In the genomic region with DNA sequence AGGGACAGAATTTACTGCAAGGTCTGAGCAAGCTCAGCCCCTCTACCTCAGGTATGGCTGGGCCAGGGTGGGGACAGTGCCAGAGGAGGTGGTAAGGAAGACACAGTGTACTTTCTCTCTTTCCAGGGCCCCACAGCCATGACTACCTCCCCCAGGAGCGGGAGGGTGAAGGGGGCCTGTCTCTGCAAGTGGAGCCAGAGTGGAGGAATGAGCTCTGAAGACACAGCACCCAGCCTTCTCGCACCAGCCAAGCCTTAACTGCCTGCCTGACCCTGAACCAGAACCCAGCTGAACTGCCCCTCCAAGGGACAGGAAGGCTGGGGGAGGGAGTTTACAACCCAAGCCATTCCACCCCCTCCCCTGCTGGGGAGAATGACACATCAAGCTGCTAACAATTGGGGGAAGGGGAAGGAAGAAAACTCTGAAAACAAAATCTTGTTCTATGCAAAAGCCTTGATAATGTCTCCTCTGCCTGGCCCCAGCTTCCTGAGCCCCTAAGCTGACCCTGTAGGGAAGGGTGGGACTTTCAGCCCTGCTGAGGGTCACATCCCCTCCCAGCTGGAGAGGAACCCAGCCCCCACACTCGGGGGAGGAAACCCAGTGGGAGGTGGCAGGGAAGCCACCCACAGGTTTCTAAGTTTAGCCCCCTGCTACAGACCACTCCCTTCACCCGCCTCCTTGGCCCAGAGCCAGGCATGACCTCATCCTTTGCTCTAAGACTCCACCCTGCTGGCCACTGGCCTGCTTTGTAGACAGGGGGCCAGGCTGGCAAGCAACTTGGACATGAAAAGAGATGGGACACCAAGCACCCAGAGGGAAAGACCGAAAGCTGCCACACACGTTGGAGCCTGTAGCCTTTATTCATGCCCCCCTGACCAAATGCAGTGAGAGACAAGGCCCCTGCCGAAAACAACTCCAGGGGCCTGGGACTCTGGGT, we compare ENCODE assay signal across 1 cellular context.
TF ChIP-seq lines count a peak whose summit lies in the region.

No MANE protein-coding gene starts in this region.

TF ChIP-seq in K562, 482 proteins besides CTCF, POLR2A, EP300 and RAD21 (continues in another document):
- TF ChIP-seq, protein P1, sequence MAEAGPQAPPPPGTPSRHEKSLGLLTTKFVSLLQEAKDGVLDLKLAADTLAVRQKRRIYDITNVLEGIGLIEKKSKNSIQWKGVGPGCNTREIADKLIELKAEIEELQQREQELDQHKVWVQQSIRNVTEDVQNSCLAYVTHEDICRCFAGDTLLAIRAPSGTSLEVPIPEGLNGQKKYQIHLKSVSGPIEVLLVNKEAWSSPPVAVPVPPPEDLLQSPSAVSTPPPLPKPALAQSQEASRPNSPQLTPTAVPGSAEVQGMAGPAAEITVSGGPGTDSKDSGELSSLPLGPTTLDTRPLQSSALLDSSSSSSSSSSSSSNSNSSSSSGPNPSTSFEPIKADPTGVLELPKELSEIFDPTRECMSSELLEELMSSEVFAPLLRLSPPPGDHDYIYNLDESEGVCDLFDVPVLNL (CRISPR knock-in tag; IDR thresholded peaks at IDR 0.05; ENCODE audit: low read depth), result no peak
- TF ChIP-seq, protein P2, sequence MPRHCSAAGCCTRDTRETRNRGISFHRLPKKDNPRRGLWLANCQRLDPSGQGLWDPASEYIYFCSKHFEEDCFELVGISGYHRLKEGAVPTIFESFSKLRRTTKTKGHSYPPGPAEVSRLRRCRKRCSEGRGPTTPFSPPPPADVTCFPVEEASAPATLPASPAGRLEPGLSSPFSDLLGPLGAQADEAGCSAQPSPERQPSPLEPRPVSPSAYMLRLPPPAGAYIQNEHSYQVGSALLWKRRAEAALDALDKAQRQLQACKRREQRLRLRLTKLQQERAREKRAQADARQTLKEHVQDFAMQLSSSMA (CRISPR knock-in tag; IDR thresholded peaks at IDR 0.05), result no peak
- no peak for TF ChIP-seq BCL6 (CRISPR knock-in tag; IDR thresholded peaks at IDR 0.05)
- TF ChIP-seq KDM4B (IDR thresholded peaks at IDR 0.05; ENCODE audit: borderline replicate concordance in 2 of 2, low read depth in 1 of 2), result no peak; a peak in 1 of 4 replicates
- TF ChIP-seq KLF6 (CRISPR knock-in tag; IDR thresholded peaks at IDR 0.05; ENCODE audit: borderline replicate concordance), result peak; percentile 10; the same call in 1 of the 2 replicates
- peak; percentile 93 for TF ChIP-seq NCOA1 (IDR thresholded peaks at IDR 0.05; ENCODE audit: low read depth)
- TF ChIP-seq CSDE1 (IDR thresholded peaks at IDR 0.05), result no peak
- no peak for TF ChIP-seq YBX1 (IDR thresholded peaks at IDR 0.05)
- no peak for TF ChIP-seq ZNF184 (CRISPR knock-in tag; IDR thresholded peaks at IDR 0.05)
- TF ChIP-seq, protein P3, sequence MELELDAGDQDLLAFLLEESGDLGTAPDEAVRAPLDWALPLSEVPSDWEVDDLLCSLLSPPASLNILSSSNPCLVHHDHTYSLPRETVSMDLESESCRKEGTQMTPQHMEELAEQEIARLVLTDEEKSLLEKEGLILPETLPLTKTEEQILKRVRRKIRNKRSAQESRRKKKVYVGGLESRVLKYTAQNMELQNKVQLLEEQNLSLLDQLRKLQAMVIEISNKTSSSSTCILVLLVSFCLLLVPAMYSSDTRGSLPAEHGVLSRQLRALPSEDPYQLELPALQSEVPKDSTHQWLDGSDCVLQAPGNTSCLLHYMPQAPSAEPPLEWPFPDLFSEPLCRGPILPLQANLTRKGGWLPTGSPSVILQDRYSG (tag; conservative IDR thresholded peaks at IDR 0.05; ENCODE audit: low read depth), result peak; percentile 65
- 0 out of 2 replicates have a peak, but pooled peaks have one; percentile 7 for TF ChIP-seq CEBPG (CRISPR knock-in tag; IDR thresholded peaks at IDR 0.05)
- no peak for TF ChIP-seq CEBPG (tag; conservative IDR thresholded peaks at IDR 0.05 in 1 of 2, IDR thresholded peaks at IDR 0.05 in 1 of 2)
- TF ChIP-seq STAT6 (CRISPR knock-in tag; IDR thresholded peaks at IDR 0.05), result peak; percentile 54; the same call in 1 of the 2 replicates
- no peak for TF ChIP-seq ETS2 (tag; IDR thresholded peaks at IDR 0.05; ENCODE audit: borderline replicate concordance, poor library complexity, severe bottlenecking)
- TF ChIP-seq MAFK (IDR thresholded peaks at IDR 0.05; ENCODE audit: low read length), result peak; percentile 53
- no peak for TF ChIP-seq TSC22D4 (tag; IDR thresholded peaks at IDR 0.05)
- peak; percentile 82 to 91; a peak in 3 of 4 replicates for TF ChIP-seq KDM1A (IDR thresholded peaks at IDR 0.05)
- peak; percentile 23; the same call in 1 of the 2 replicates for TF ChIP-seq E2F3 (CRISPR knock-in tag; IDR thresholded peaks at IDR 0.05)
- TF ChIP-seq MTF1 (CRISPR knock-in tag; IDR thresholded peaks at IDR 0.05; ENCODE audit: borderline replicate concordance), result no peak
- no peak for TF ChIP-seq ZNF140 (CRISPR knock-in tag; IDR thresholded peaks at IDR 0.05)
- peak; percentile 96 for TF ChIP-seq MTA3 (IDR thresholded peaks at IDR 0.05; ENCODE audit: borderline replicate concordance)
- no peak for TF ChIP-seq ARHGAP35 (IDR thresholded peaks at IDR 0.05; ENCODE audit: partially characterized antibody)
- TF ChIP-seq NFIX (CRISPR knock-in tag; IDR thresholded peaks at IDR 0.05; ENCODE audit: low read depth), result peak; percentile 87
- TF ChIP-seq MLX (CRISPR knock-in tag; conservative IDR thresholded peaks at IDR 0.05), result no peak
- TF ChIP-seq TBP (optimal IDR thresholded peaks at IDR 0.05; ENCODE audit: low read depth, low read length), result peak; percentile 9
- no peak; the same call in 1 of the 2 replicates for TF ChIP-seq HMG20A (CRISPR knock-in tag; conservative IDR thresholded peaks at IDR 0.05)
- no peak for TF ChIP-seq FIP1L1 (IDR thresholded peaks at IDR 0.05; ENCODE audit: low read depth, low read length, poor library complexity, severe bottlenecking)
- TF ChIP-seq EWSR1 (IDR thresholded peaks at IDR 0.05; ENCODE audit: borderline replicate concordance, low read depth, partially characterized antibody), result no peak
- peak; percentile 97 for TF ChIP-seq VEZF1 (CRISPR knock-in tag; IDR thresholded peaks at IDR 0.05)
- no peak for TF ChIP-seq ZC3H8 (IDR thresholded peaks at IDR 0.05)
- no peak for TF ChIP-seq PHF20 (IDR thresholded peaks at IDR 0.05; ENCODE audit: partially characterized antibody)
- no peak for TF ChIP-seq SREBF1 (IDR thresholded peaks at IDR 0.05; ENCODE audit: borderline replicate concordance, low read depth, low read length)
- TF ChIP-seq, protein P4, sequence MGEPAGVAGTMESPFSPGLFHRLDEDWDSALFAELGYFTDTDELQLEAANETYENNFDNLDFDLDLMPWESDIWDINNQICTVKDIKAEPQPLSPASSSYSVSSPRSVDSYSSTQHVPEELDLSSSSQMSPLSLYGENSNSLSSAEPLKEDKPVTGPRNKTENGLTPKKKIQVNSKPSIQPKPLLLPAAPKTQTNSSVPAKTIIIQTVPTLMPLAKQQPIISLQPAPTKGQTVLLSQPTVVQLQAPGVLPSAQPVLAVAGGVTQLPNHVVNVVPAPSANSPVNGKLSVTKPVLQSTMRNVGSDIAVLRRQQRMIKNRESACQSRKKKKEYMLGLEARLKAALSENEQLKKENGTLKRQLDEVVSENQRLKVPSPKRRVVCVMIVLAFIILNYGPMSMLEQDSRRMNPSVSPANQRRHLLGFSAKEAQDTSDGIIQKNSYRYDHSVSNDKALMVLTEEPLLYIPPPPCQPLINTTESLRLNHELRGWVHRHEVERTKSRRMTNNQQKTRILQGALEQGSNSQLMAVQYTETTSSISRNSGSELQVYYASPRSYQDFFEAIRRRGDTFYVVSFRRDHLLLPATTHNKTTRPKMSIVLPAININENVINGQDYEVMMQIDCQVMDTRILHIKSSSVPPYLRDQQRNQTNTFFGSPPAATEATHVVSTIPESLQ (CRISPR knock-in tag; IDR thresholded peaks at IDR 0.05), result no peak
- TF ChIP-seq ZNF408 (CRISPR knock-in tag; IDR thresholded peaks at IDR 0.05; ENCODE audit: low read depth), result no peak
- TF ChIP-seq TCF3 (CRISPR knock-in tag; IDR thresholded peaks at IDR 0.05), result peak; percentile 66
- peak; percentile 72 for TF ChIP-seq POLR2B (IDR thresholded peaks at IDR 0.05; ENCODE audit: low read depth, partially characterized antibody)
- TF ChIP-seq CEBPB (tag; IDR thresholded peaks at IDR 0.05), result 0 out of 2 replicates have a peak, but pooled peaks have one; percentile 18
- TF ChIP-seq ZZZ3 (IDR thresholded peaks at IDR 0.05), result no peak
- TF ChIP-seq, protein P5, sequence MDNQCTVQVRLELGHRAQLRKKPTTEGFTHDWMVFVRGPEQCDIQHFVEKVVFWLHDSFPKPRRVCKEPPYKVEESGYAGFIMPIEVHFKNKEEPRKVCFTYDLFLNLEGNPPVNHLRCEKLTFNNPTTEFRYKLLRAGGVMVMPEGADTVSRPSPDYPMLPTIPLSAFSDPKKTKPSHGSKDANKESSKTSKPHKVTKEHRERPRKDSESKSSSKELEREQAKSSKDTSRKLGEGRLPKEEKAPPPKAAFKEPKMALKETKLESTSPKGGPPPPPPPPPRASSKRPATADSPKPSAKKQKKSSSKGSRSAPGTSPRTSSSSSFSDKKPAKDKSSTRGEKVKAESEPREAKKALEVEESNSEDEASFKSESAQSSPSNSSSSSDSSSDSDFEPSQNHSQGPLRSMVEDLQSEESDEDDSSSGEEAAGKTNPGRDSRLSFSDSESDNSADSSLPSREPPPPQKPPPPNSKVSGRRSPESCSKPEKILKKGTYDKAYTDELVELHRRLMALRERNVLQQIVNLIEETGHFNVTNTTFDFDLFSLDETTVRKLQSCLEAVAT (IDR thresholded peaks at IDR 0.05), result no peak
- peak; percentile 79 for TF ChIP-seq KLF13 (tag; IDR thresholded peaks at IDR 0.05; ENCODE audit: borderline replicate concordance, low read depth)
- TF ChIP-seq ZNF253 (CRISPR knock-in tag; conservative IDR thresholded peaks at IDR 0.05), result no peak
- TF ChIP-seq SRSF1 (IDR thresholded peaks at IDR 0.05; ENCODE audit: low read depth, low read length), result no peak
- TF ChIP-seq RUNX1 (IDR thresholded peaks at IDR 0.05; ENCODE audit: low read depth), result 0 out of 2 replicates have a peak, but pooled peaks have one; percentile 32
- TF ChIP-seq ZNF212 (CRISPR knock-in tag; IDR thresholded peaks at IDR 0.05), result 0 out of 2 replicates have a peak, but pooled peaks have one; percentile 54
- TF ChIP-seq RBM39 (optimal IDR thresholded peaks at IDR 0.05; ENCODE audit: low read depth, low read length), result peak; percentile 53
- peak; percentile 30; the same call in 1 of the 2 replicates for TF ChIP-seq ZNF347 (CRISPR knock-in tag; IDR thresholded peaks at IDR 0.05; ENCODE audit: low read depth)
- TF ChIP-seq, protein P6, sequence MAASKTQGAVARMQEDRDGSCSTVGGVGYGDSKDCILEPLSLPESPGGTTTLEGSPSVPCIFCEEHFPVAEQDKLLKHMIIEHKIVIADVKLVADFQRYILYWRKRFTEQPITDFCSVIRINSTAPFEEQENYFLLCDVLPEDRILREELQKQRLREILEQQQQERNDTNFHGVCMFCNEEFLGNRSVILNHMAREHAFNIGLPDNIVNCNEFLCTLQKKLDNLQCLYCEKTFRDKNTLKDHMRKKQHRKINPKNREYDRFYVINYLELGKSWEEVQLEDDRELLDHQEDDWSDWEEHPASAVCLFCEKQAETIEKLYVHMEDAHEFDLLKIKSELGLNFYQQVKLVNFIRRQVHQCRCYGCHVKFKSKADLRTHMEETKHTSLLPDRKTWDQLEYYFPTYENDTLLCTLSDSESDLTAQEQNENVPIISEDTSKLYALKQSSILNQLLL (CRISPR knock-in tag; IDR thresholded peaks at IDR 0.05; ENCODE audit: borderline replicate concordance), result no peak
- peak; percentile 99 for TF ChIP-seq RNF2 (IDR thresholded peaks at IDR 0.05)
- no peak for TF ChIP-seq MCM2 (IDR thresholded peaks at IDR 0.05; ENCODE audit: low read depth)
- no peak for TF ChIP-seq DLX4 (CRISPR knock-in tag; IDR thresholded peaks at IDR 0.05)
- no peak for TF ChIP-seq RBM17 (IDR thresholded peaks at IDR 0.05; ENCODE audit: borderline replicate concordance, low read depth, low read length)
